4 cellular contexts compared by ENCODE assay signal in the genomic region with DNA sequence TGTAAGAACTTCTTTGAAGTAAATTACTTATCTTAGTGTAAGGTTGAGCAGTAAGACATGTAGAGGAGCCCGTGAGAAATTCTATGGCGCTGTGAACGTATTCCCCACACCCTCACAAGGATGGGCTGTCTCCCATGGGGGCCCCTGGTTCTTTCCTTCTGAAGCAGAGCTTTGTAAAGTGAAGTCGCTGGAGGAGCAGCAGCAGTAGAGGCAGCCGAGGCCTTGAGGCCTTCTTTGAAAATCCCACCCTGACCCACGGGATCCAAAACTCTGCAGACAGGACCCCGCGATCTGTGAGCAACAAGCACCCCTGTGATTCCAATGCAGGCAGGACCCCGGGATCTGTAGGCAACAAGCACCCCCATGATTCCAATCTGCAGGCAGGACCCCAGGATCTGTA. TPM values are rescaled to one million over a fixed set of nuclear protein-coding genes. Genes with fewer than 3 reads are reported as not detected.
"Had no signal": no experiment of that assay in that cellular context is flagged by ENCODE, and none has a peak within 500 bp of the region (broad histone marks: within the 10 kb centered on the region; RNA-seq: fewer than 3 reads in every experiment).

No MANE protein-coding gene starts in this region.

- H3K4me3 ChIP-seq: GM12878 had no signal

- DNase-seq: GDM1, GF-D8 had no signal

RNA-seq across cellular contexts. Expression of gene SNTG2, which starts 23.8 kb away (rescaled TPM):
- total RNA-seq: G401, GM12878 had no signal
- polyA plus RNA-seq: GM12878 had no signal
